In the genomic region with DNA sequence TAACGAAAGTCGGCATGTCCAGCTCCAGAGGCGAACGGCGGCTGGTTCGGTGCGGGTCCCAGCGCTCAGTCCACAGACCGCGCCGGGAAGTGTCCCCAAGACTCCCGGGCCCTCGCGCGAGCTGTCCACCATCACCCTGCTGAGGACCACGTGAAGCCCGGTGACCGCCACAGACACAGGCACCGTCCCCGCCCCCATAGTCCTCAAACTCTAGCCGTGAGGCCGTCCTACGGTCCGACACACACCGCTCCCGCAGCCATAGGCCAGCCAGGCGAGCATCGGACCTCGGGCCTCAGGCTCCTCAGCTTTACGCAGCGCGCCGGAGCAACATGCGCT, we compare ENCODE assay signal across 1 cellular context.
TF ChIP-seq lines count a peak whose summit lies in the region.

No MANE protein-coding gene starts in this region.

TF ChIP-seq in A549, 52 proteins besides CTCF, POLR2A, EP300 and RAD21 (continued from another document):
- no peak for TF ChIP-seq ZNF302 (CRISPR knock-in tag; IDR thresholded peaks at IDR 0.05)
- no peak for TF ChIP-seq HOXA7 (CRISPR knock-in tag; IDR thresholded peaks at IDR 0.05)
- TF ChIP-seq RNF2 (IDR thresholded peaks at IDR 0.05; ENCODE audit: borderline replicate concordance, low read depth) = no peak
- no peak for TF ChIP-seq GATA3 (IDR thresholded peaks at IDR 0.05; ENCODE audit: borderline replicate concordance)
- TF ChIP-seq EHMT2 (IDR thresholded peaks at IDR 0.05; ENCODE audit: low read depth) = no peak
